ENCODE assay signal across 20 cellular contexts in the genomic region with DNA sequence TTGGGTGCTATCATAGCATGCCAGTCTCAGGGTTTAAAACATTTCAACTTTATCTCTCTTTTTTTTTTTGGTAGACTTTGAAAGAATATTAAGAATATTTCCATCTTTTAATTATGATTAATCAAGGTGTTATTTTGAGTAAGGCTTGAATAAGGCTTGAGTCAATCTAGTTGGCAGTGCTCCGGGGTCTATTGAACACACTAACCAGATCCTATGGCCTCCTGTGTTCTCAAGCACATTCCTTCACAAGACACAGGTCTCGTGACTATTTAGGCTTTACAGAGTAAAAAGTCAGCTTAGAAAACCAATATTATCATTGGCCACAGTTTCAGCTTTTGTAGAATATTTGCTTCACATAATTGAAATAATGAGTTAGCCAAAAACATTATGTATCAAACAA.
DNase-seq lines count a peak whose midpoint lies in the region; ATAC-seq, FAIRE-seq and TF ChIP-seq lines count a peak whose summit lies in the region.
"Had no signal": no experiment of that assay in that cellular context is flagged by ENCODE, and none has a peak within 500 bp of the region (broad histone marks: within the 10 kb centered on the region; RNA-seq: fewer than 3 reads in every experiment).

No MANE protein-coding gene starts in this region.

- H2BK20ac ChIP-seq in IMR-90 (ENCODE audit: low read depth, low read length): no peak overlapping the region

- H3K27me3 ChIP-seq in IMR-90 (ENCODE audit: control insufficient read depth, insufficient read depth, low read length): no peaks in the 10 kb centered on the region
- no peaks in the 10 kb centered on the region for H3K27me3 ChIP-seq in small intestine (ENCODE audit: control insufficient read depth in 2 of 2, insufficient read depth in 2 of 2, low read length in 2 of 2)
- H3K27me3 ChIP-seq in brain microvascular endothelial cell (replicated peaks): no peaks in the 10 kb centered on the region

- peaks cover 7% of the 10 kb centered on the region for H3K36me3 ChIP-seq in IMR-90 (ENCODE audit: control insufficient read depth, insufficient read depth, low read length)
- H3K36me3 ChIP-seq in small intestine (ENCODE audit: control insufficient read depth in 2 of 2, insufficient read depth in 2 of 2, low read length in 2 of 2): no peaks in the 10 kb centered on the region
- H3K36me3 ChIP-seq in brain microvascular endothelial cell (replicated peaks): no peaks in the 10 kb centered on the region

- no peak overlapping the region for H3K4ac ChIP-seq in IMR-90 (ENCODE audit: low read depth, low read length)

- no peak for TF ChIP-seq RAD21 in IMR-90 (IDR thresholded peaks at IDR 0.05; ENCODE audit: low read length)

- dilution Hi-C loops in IMR-90 (cut with HindIII; ENCODE audit: low sequenced_read_pairs, unreplicated experiment): loop anchor here (25.0 kb wide), 1 partner anchor 190 kb away; no protein-coding TSS in a partner anchor

- H2BK15ac ChIP-seq in IMR-90 (ENCODE audit: low read depth, low read length): no peak overlapping the region; the same call in 2 of the 3 replicates

- no peak overlapping the region for H3K18ac ChIP-seq in IMR-90 (ENCODE audit: low read depth, low read length)

- FAIRE-seq in small intestine (lab: Jason Lieb, UNC): no peak
- FAIRE-seq: GM12891, GM18507, H1 had no signal

- no peak overlapping the region for H3K4me2 ChIP-seq in IMR-90 (ENCODE audit: low read depth, low read length)

- CTCF ChIA-PET in IMR-90 (lab: Yijun Ruan, JAX): no interaction called here

- peak; percentile 37 for DNase-seq in IMR-90
- DNase-seq in fibroblast of mammary gland (ENCODE audit: low read depth): peak; percentile 56
- DNase-seq in small intestine: peak; percentile 53
- DNase-seq in NCI-H146 treated with DMSO at 0.1 percent for 48 hours (lab: John Stamatoyannopoulos, UW; ENCODE audit: unreplicated experiment): no peak
- DNase-seq in brain microvascular endothelial cell: no peak
- DNase-seq: 8988T; C1 segment of cervical spinal cord; Calu3; CD4-positive, alpha-beta memory T cell; COR-L47; DMS53; DMS79 treated with DMSO at 0.1 percent for 48 hours; GF-D8; GM23248; H7; HCEC 1CT had no signal

- no peak overlapping the region for H2BK120ac ChIP-seq in IMR-90 (ENCODE audit: low read depth, low read length)

- no peak overlapping the region for H3K23ac ChIP-seq in IMR-90 (ENCODE audit: low read depth, low read length)

- no peak overlapping the region for H3K14ac ChIP-seq in IMR-90 (replicated peaks; ENCODE audit: low read depth, low read length)

- H3K4me1 ChIP-seq in IMR-90 (ENCODE audit: control insufficient read depth, insufficient read depth, low read length) (no peaks in the 10 kb centered on the region), small intestine (ENCODE audit: control insufficient read depth in 2 of 2, insufficient read depth in 1 of 2, low read depth in 1 of 2, low read length in 1 of 2) (peaks cover 7 to 8% of the 10 kb centered on the region in 2 donors)

- ATAC-seq in IMR-90 (ENCODE audit: low read depth) (no peak), GM21515 (IDR thresholded peaks at IDR 0.05; ENCODE audit: unreplicated experiment) (no peak)

- no TSS peak for BruUV-seq in IMR-90 (replicated peaks; lab: Mats Ljungman, UMichigan)

- H3K9me3 ChIP-seq in IMR-90 (ENCODE audit: control insufficient read depth, insufficient read depth, low read length) (no peaks in the 10 kb centered on the region), small intestine (ENCODE audit: control insufficient read depth, low read depth) (no peaks in the 10 kb centered on the region)

- in situ Hi-C loops in IMR-90 (cut with MboI; ENCODE audit: low sequenced_read_pairs): no loop called here
- in situ Hi-C loops in brain microvascular endothelial cell (cut with HindIII; ENCODE audit: low pct_ligation_motif_present, low sequenced_read_pairs): loop anchor here (25.0 kb wide), 1 partner anchor 190 kb away; no protein-coding TSS in a partner anchor

- POLR2A ChIA-PET in IMR-90 (lab: Charles Lee; ENCODE audit: unreplicated experiment): no interaction called here

- H2AK9ac ChIP-seq in IMR-90 (replicated peaks; ENCODE audit: low read depth, low read length, poor library complexity): no peak overlapping the region

- H4K8ac ChIP-seq in IMR-90 (ENCODE audit: low read depth in 2 of 2, low read length in 2 of 2): no peak overlapping the region

- peaks cover 0 to 19% of the 10 kb centered on the region in 2 experiments; a peak in 3 of 4 replicates for H3K79me1 ChIP-seq in IMR-90 (ENCODE audit: low read depth in 1 of 2, low read length in 2 of 2)

- WGBS in IMR-90 (ENCODE audit: extremely low coverage in 2 of 2, insufficient read length in 1 of 2), 2 experiments: no CpG with 5 or more reads among the region's 2 CpGs
- 66 to 91% (median 76%) methylated on average over 2 of the region's 2 CpGs for WGBS in small intestine, 3 donors

- H3K56ac ChIP-seq in IMR-90 (ENCODE audit: extremely low read depth, insufficient read depth, low read length): no peak overlapping the region

- H3K4me3 ChIP-seq in IMR-90 (ENCODE audit: insufficient read depth, low read depth, low read length): no peak overlapping the region
- no peak overlapping the region for H3K4me3 ChIP-seq in fibroblast of mammary gland (ENCODE audit: control insufficient read depth, low read depth, low read length)
- H3K4me3 ChIP-seq in small intestine (ENCODE audit: low read depth in 1 of 2, low read length in 2 of 2): no peak overlapping the region
- H3K4me3 ChIP-seq in brain microvascular endothelial cell (ENCODE audit: low read depth, low read length): no peak overlapping the region
- H3K4me3 ChIP-seq: GM23248 had no signal

- no peak overlapping the region for H4K5ac ChIP-seq in IMR-90 (ENCODE audit: low read depth, low read length)

- H3K27ac ChIP-seq in IMR-90 (ENCODE audit: insufficient read depth, low read length): no peak overlapping the region
- H3K27ac ChIP-seq in small intestine (ENCODE audit: low read depth in 1 of 2, low read length in 1 of 2): no peak overlapping the region
- no peak overlapping the region for H3K27ac ChIP-seq in brain microvascular endothelial cell
- H3K27ac ChIP-seq: GM23248 had no signal

- no peaks in the 10 kb centered on the region for H4K20me1 ChIP-seq in IMR-90 (ENCODE audit: insufficient read depth, low read length)

- no peak overlapping the region for H2BK5ac ChIP-seq in IMR-90 (ENCODE audit: low read depth, low read length, poor library complexity, severe bottlenecking)

- peaks cover 7% of the 10 kb centered on the region for H3K9me1 ChIP-seq in IMR-90 (ENCODE audit: insufficient read depth, low read length)

- H3K9ac ChIP-seq in IMR-90 (ENCODE audit: low read depth, low read length): no peak overlapping the region
- H3K9ac ChIP-seq: GM23248 had no signal

- no peak for TF ChIP-seq POLR2A in IMR-90 (IDR thresholded peaks at IDR 0.05; ENCODE audit: low read depth, low read length)

- no peak overlapping the region for H2AFZ ChIP-seq in IMR-90 (replicated peaks; ENCODE audit: low read length, poor library complexity)
- H2AFZ ChIP-seq: GM23248 had no signal

- intact Hi-C loops in IMR-90 (cut with micrococcal nuclease): no loop called here

- no peak overlapping the region for H2AK5ac ChIP-seq in IMR-90 (ENCODE audit: low read depth, low read length)

- TF ChIP-seq CTCF in IMR-90 (conservative IDR thresholded peaks at IDR 0.05; ENCODE audit: low read depth, low read length) (no peak), fibroblast of mammary gland (conservative IDR thresholded peaks at IDR 0.05; ENCODE audit: control insufficient read depth, insufficient read depth, low read depth, low read length) (no peak), brain microvascular endothelial cell (IDR thresholded peaks at IDR 0.05; ENCODE audit: low read depth, low read length, missing control alignments) (no peak)

- no peak overlapping the region for H4K91ac ChIP-seq in IMR-90 (ENCODE audit: insufficient read depth, low read depth, low read length)

TF ChIP-seq in IMR-90, 13 proteins besides CTCF, POLR2A, EP300 and RAD21:
- no peak for TF ChIP-seq MAZ (IDR thresholded peaks at IDR 0.05; ENCODE audit: borderline replicate concordance, low read depth, low read length)
- TF ChIP-seq SMC3 (IDR thresholded peaks at IDR 0.05; ENCODE audit: low read depth, low read length): no peak
- no peak for TF ChIP-seq MAFK (IDR thresholded peaks at IDR 0.05; ENCODE audit: low read depth, low read length)
- TF ChIP-seq CEBPB (IDR thresholded peaks at IDR 0.05; ENCODE audit: low read depth, low read length): no peak

Comparison
In these comparisons a context has a peak if more than half of its experiments do, and no peak if none do; other contexts are left out.
1. DNase-seq: peak in IMR-90 (single experiment), fibroblast of mammary gland (single experiment) and small intestine (single experiment); none in NCI-H146 treated with DMSO at 0.1 percent for 48 hours (single experiment) and brain microvascular endothelial cell (single experiment).